In genomic region chr16:68993885-68994284, GRCh38 we compare ENCODE assay signal across 1 cellular context.
TF ChIP-seq lines count a peak whose summit lies in the region.

No MANE protein-coding gene starts in this region.

TF ChIP-seq in HepG2, 621 proteins besides CTCF, POLR2A, EP300 and RAD21 (continued from another document and continues in another):
- no peak for TF ChIP-seq TRIM24 (CRISPR knock-in tag; IDR thresholded peaks at IDR 0.05)
- no peak for TF ChIP-seq ZNF510 (CRISPR knock-in tag; IDR thresholded peaks at IDR 0.05; ENCODE audit: low read depth)
- no peak for TF ChIP-seq SALL2 (CRISPR knock-in tag; IDR thresholded peaks at IDR 0.05)
- TF ChIP-seq SMAD9 (CRISPR knock-in tag; IDR thresholded peaks at IDR 0.05): no peak
- peak; percentile 58 for TF ChIP-seq SAP130 (CRISPR knock-in tag; IDR thresholded peaks at IDR 0.05; ENCODE audit: low read depth)
- TF ChIP-seq SRSF9 (IDR thresholded peaks at IDR 0.05; ENCODE audit: borderline replicate concordance, insufficient read depth, low read depth, low read length, poor library complexity, severe bottlenecking): no peak
- TF ChIP-seq REST (IDR thresholded peaks at IDR 0.05; ENCODE audit: borderline replicate concordance in 1 of 2, low read depth in 1 of 2, low read length in 2 of 2): no peak
- TF ChIP-seq ZNF572 (CRISPR knock-in tag; IDR thresholded peaks at IDR 0.05): no peak
- no peak for TF ChIP-seq ZBTB39 (CRISPR knock-in tag; IDR thresholded peaks at IDR 0.05)
- TF ChIP-seq NR2F2 (IDR thresholded peaks at IDR 0.05; ENCODE audit: borderline replicate concordance, low read depth): no peak
- no peak for TF ChIP-seq ZNF598 (CRISPR knock-in tag; IDR thresholded peaks at IDR 0.05; ENCODE audit: borderline replicate concordance)
- TF ChIP-seq RXRB (CRISPR knock-in tag; IDR thresholded peaks at IDR 0.05; ENCODE audit: borderline replicate concordance): 0 out of 2 replicates have a peak, but pooled peaks have one; percentile 31
- TF ChIP-seq CCAR2 (optimal IDR thresholded peaks at IDR 0.05; ENCODE audit: low read depth, low read length): no peak
- no peak for TF ChIP-seq NRL (CRISPR knock-in tag; IDR thresholded peaks at IDR 0.05; ENCODE audit: borderline replicate concordance)
- no peak for TF ChIP-seq ZNF124 (CRISPR knock-in tag; IDR thresholded peaks at IDR 0.05)
- TF ChIP-seq SOX6 (IDR thresholded peaks at IDR 0.05): no peak
- TF ChIP-seq SOX6 (CRISPR knock-in tag; IDR thresholded peaks at IDR 0.05): no peak; the same call in 1 of the 2 replicates
- no peak for TF ChIP-seq KLF9 (CRISPR knock-in tag; IDR thresholded peaks at IDR 0.05; ENCODE audit: low read depth)
- TF ChIP-seq ZFP82 (CRISPR knock-in tag; IDR thresholded peaks at IDR 0.05; ENCODE audit: borderline replicate concordance): no peak
- TF ChIP-seq RFX5 (IDR thresholded peaks at IDR 0.05; ENCODE audit: low read depth, low read length): no peak
- no peak for TF ChIP-seq CHD4 (IDR thresholded peaks at IDR 0.05; ENCODE audit: borderline replicate concordance, low read length)
- no peak for TF ChIP-seq ZNF274 (CRISPR knock-in tag; IDR thresholded peaks at IDR 0.05)
- peak; percentile 81 for TF ChIP-seq HNF1A (IDR thresholded peaks at IDR 0.05; ENCODE audit: low read depth)
- peak; percentile 68; the same call in 1 of the 2 replicates for TF ChIP-seq HNF1A (CRISPR knock-in tag; IDR thresholded peaks at IDR 0.05; ENCODE audit: borderline replicate concordance)
- TF ChIP-seq SALL1 (CRISPR knock-in tag; IDR thresholded peaks at IDR 0.05): no peak
- 0 out of 2 replicates have a peak, but pooled peaks have one; percentile 27 for TF ChIP-seq CREM (IDR thresholded peaks at IDR 0.05)
- TF ChIP-seq CREM (CRISPR knock-in tag; IDR thresholded peaks at IDR 0.05): no peak
- TF ChIP-seq JUN (CRISPR knock-in tag; IDR thresholded peaks at IDR 0.05): no peak
- no peak for TF ChIP-seq ZSCAN12 (CRISPR knock-in tag; IDR thresholded peaks at IDR 0.05)
- TF ChIP-seq MED13 (CRISPR knock-in tag; IDR thresholded peaks at IDR 0.05): no peak
- TF ChIP-seq PPARG (CRISPR knock-in tag; conservative IDR thresholded peaks at IDR 0.05): peak; percentile 55; the same call in 1 of the 2 replicates
- no peak for TF ChIP-seq ZNF672 (CRISPR knock-in tag; IDR thresholded peaks at IDR 0.05)
- no peak for TF ChIP-seq PCBP1 (IDR thresholded peaks at IDR 0.05; ENCODE audit: borderline replicate concordance, low read depth, low read length)
- no peak for TF ChIP-seq ZNF720 (CRISPR knock-in tag; IDR thresholded peaks at IDR 0.05)
- no peak for TF ChIP-seq ZC3H13 (CRISPR knock-in tag; IDR thresholded peaks at IDR 0.05)
- no peak for TF ChIP-seq ZMAT3 (CRISPR knock-in tag; conservative IDR thresholded peaks at IDR 0.05)
- TF ChIP-seq DMAP1 (CRISPR knock-in tag; IDR thresholded peaks at IDR 0.05): no peak
- TF ChIP-seq KLF6 (CRISPR knock-in tag; IDR thresholded peaks at IDR 0.05): no peak
- no peak for TF ChIP-seq MBNL3 (CRISPR knock-in tag; conservative IDR thresholded peaks at IDR 0.05)
- no peak for TF ChIP-seq ZBTB7B (CRISPR knock-in tag; IDR thresholded peaks at IDR 0.05)
- no peak for TF ChIP-seq SUZ12 (IDR thresholded peaks at IDR 0.05; ENCODE audit: low read depth, low read length)
- TF ChIP-seq IRF2 (CRISPR knock-in tag; IDR thresholded peaks at IDR 0.05): no peak
- TF ChIP-seq NFE2L1 (CRISPR knock-in tag; IDR thresholded peaks at IDR 0.05; ENCODE audit: borderline replicate concordance): no peak
- TF ChIP-seq ZNF790 (CRISPR knock-in tag; IDR thresholded peaks at IDR 0.05; ENCODE audit: borderline replicate concordance): no peak
- TF ChIP-seq ZNF710 (CRISPR knock-in tag; IDR thresholded peaks at IDR 0.05; ENCODE audit: borderline replicate concordance): no peak
- 0 out of 2 replicates have a peak, but pooled peaks have one; percentile 22 for TF ChIP-seq RARA (CRISPR knock-in tag; IDR thresholded peaks at IDR 0.05)
- TF ChIP-seq ZNF670 (CRISPR knock-in tag; IDR thresholded peaks at IDR 0.05; ENCODE audit: borderline replicate concordance): no peak
- no peak for TF ChIP-seq NR2C2 (CRISPR knock-in tag; IDR thresholded peaks at IDR 0.05; ENCODE audit: borderline replicate concordance)
- TF ChIP-seq PHF5A (CRISPR knock-in tag; IDR thresholded peaks at IDR 0.05; ENCODE audit: low read depth, unreplicated experiment): no peak
- no peak for TF ChIP-seq FUBP1 (CRISPR knock-in tag; IDR thresholded peaks at IDR 0.05; ENCODE audit: borderline replicate concordance)
- TF ChIP-seq ZNF235 (CRISPR knock-in tag; IDR thresholded peaks at IDR 0.05; ENCODE audit: borderline replicate concordance): no peak
- TF ChIP-seq ZNF777 (CRISPR knock-in tag; IDR thresholded peaks at IDR 0.05): no peak
- peak; percentile 40; the same call in 1 of the 2 replicates for TF ChIP-seq MED1 (CRISPR knock-in tag; IDR thresholded peaks at IDR 0.05)
- TF ChIP-seq ZNF816 (CRISPR knock-in tag; IDR thresholded peaks at IDR 0.05; ENCODE audit: borderline replicate concordance): 0 out of 2 replicates have a peak, but pooled peaks have one; percentile 28
